Comparison of ENCODE assay signal across 12 cellular contexts in the genomic region with DNA sequence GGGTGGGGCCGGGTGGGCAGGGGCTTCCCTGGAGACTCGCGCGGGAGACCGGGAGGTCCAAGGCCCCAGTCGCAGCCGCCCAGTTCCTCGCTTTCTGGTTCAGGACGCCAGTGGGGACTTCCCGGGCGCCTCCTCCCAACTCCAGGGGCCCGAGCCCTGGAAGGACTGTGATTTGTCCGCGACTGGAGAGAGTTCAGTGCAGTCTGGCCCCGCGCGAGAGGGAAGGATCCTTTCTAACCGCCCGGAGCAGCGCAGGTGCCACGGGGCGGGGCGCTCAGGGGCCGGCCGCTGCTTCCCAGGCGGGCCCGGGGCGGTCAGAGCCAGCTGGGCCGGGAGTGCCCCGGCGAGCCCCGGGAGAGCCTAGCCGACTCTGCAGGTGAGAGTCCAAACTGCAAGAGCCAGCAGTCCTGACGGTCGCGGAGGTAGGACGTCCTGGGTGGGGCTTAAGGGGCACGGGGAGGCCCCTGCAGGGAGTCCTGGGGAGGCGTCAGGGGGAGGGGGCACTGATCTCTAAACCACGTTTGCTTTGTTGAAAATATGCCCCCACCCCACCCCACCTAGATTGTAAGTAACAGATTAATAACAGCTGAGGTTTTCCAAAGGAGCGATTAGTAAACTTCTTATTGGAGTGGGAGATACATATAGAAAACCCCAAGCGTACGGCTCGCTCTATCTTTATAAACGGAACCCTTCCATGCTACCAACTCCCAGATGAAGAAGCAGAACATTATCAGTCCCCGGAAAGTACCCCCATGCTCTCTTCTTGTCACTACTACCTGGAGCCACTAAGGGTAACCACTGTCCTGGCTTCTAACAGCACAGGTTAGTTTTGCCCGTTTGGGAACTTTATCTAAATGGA. TPM values are rescaled to one million over a fixed set of nuclear protein-coding genes. Genes with fewer than 3 reads are reported as not detected.
DNase-seq lines count a peak whose midpoint lies in the region; ATAC-seq, FAIRE-seq and TF ChIP-seq lines count a peak whose summit lies in the region.
"Had no signal": no experiment of that assay in that cellular context is flagged by ENCODE, and none has a peak within 500 bp of the region (broad histone marks: within the 10 kb centered on the region; RNA-seq: fewer than 3 reads in every experiment).

No MANE protein-coding gene starts in this region.

- peaks cover 80 to 91% of the 10 kb centered on the region in 2 donors for H3K27me3 Mint-ChIP-seq in stimulated activated naive B cell treated with anti-CD40 and anti-IgM and Interleukin-4, amounts not matched to agents 10 μg/mL and 1 μg/mL and 100 μg/mL, for 72 hours

- no peaks in the 10 kb centered on the region for H3K9me3 Mint-ChIP-seq in stimulated activated naive B cell treated with anti-CD40 and anti-IgM and Interleukin-4, amounts not matched to agents 10 μg/mL and 1 μg/mL and 100 μg/mL, for 72 hours

- H3K9me3 ChIP-seq in RWPE2 (ENCODE audit: severe bottlenecking) (no peaks in the 10 kb centered on the region), kidney (ENCODE audit: control insufficient read depth in 1 of 2, low read length in 2 of 2) (no peaks in the 10 kb centered on the region)
- H3K9me3 ChIP-seq: SJSA1, tibial artery had no signal

- ATAC-seq in RWPE2 (ENCODE audit: low read depth), result peak; percentile 86
- peak; percentile 29 to 62 for ATAC-seq in stimulated activated naive B cell treated with anti-CD40 and anti-IgM and Interleukin-4, amounts not matched to agents 10 μg/mL and 1 μg/mL and 100 μg/mL, for 72 hours (replicated peaks)
- ATAC-seq in HG02938 (IDR thresholded peaks at IDR 0.05; ENCODE audit: unreplicated experiment), result no peak

- peaks cover 12 to 42% of the 10 kb centered on the region in 2 donors for H3K4me1 Mint-ChIP-seq in stimulated activated naive B cell treated with anti-CD40 and anti-IgM and Interleukin-4, amounts not matched to agents 10 μg/mL and 1 μg/mL and 100 μg/mL, for 72 hours

- DNase-seq in NCI-H2171 treated with DMSO at 0.1 percent for 48 hours (lab: John Stamatoyannopoulos, UW) (peak; percentile 9), NCI-H2171 (lab: John Stamatoyannopoulos, UW) (no peak), RWPE2 (ENCODE audit: low spot score) (no peak), kidney (peak; percentile 76), cerebellum (ENCODE audit: low spot score) (no peak), superior temporal gyrus (ENCODE audit: extremely low spot score) (no peak)
- DNase-seq in stimulated activated naive B cell treated with anti-CD40 and anti-IgM and Interleukin-4, amounts not matched to agents 10 μg/mL and 1 μg/mL and 100 μg/mL, for 72 hours, result no peak
- DNase-seq: stimulated activated CD4-positive, alpha-beta T cell treated with anti-CD3 and anti-CD28 coated beads, Interleukin-2, amount 100 ng/mL, for 24 hours; tibial artery had no signal

- peaks cover 93% of the 10 kb centered on the region for H3K27me3 ChIP-seq in RWPE2 (ENCODE audit: insufficient read depth, poor library complexity, severe bottlenecking)

- no peak for FAIRE-seq in kidney (lab: Jason Lieb, UNC)
- FAIRE-seq: astrocyte had no signal

- H3K36me3 ChIP-seq in RWPE2 (ENCODE audit: low read depth), result no peaks in the 10 kb centered on the region
- H3K36me3 ChIP-seq in kidney (ENCODE audit: control insufficient read depth in 1 of 2, insufficient read depth in 2 of 2, low read length in 2 of 2), result no peaks in the 10 kb centered on the region
- H3K36me3 ChIP-seq: SJSA1, tibial artery had no signal

- H3K4me3 Mint-ChIP-seq in stimulated activated naive B cell treated with anti-CD40 and anti-IgM and Interleukin-4, amounts not matched to agents 10 μg/mL and 1 μg/mL and 100 μg/mL, for 72 hours, result peak overlapping the region; percentile 69 to 73

- no peak overlapping the region for H3K27ac ChIP-seq in RWPE2 (ENCODE audit: poor library complexity, severe bottlenecking)
- H3K27ac ChIP-seq in kidney (ENCODE audit: low read depth in 2 of 2, low read length in 2 of 2), result no peak overlapping the region
- H3K27ac ChIP-seq: SJSA1, tibial artery had no signal

- intact Hi-C loops in kidney (cut with DNase I), result no loop called here

- no peak overlapping the region for H3K9ac ChIP-seq in kidney (ENCODE audit: low read length in 2 of 2)

- no peak for TF ChIP-seq CTCF in RWPE2 (IDR thresholded peaks at IDR 0.05; ENCODE audit: poor library complexity, severe bottlenecking)
- TF ChIP-seq CTCF in kidney (IDR thresholded peaks at IDR 0.05; ENCODE audit: borderline replicate concordance, extremely low read depth, insufficient read depth), result no peak

- H3K4me1 ChIP-seq in RWPE2 (ENCODE audit: insufficient read depth, poor library complexity, severe bottlenecking), result no peaks in the 10 kb centered on the region
- H3K4me1 ChIP-seq in kidney (ENCODE audit: control insufficient read depth in 1 of 2, insufficient read depth in 1 of 2, low read depth in 1 of 2, low read length in 2 of 2), result peaks cover 0 to 5% of the 10 kb centered on the region in 2 donors
- H3K4me1 ChIP-seq: SJSA1 had no signal

- H3K27ac Mint-ChIP-seq in stimulated activated naive B cell treated with anti-CD40 and anti-IgM and Interleukin-4, amounts not matched to agents 10 μg/mL and 1 μg/mL and 100 μg/mL, for 72 hours, result no peak overlapping the region

- H3K36me3 Mint-ChIP-seq in stimulated activated naive B cell treated with anti-CD40 and anti-IgM and Interleukin-4, amounts not matched to agents 10 μg/mL and 1 μg/mL and 100 μg/mL, for 72 hours, result no peaks in the 10 kb centered on the region

- H3K4me3 ChIP-seq in RWPE2 (ENCODE audit: severe bottlenecking) (no peak overlapping the region), kidney (ENCODE audit: low read length in 2 of 2) (no peak overlapping the region)
- H3K4me3 ChIP-seq: SJSA1, tibial artery had no signal

RNA-seq across cellular contexts. Expression of gene NKX2-3, which starts 8.2 kb away (rescaled TPM):
- total RNA-seq in kidney (not detected), cerebellum (not detected)
- polyA plus RNA-seq in kidney (ENCODE audit: insufficient read depth, low read depth, low replicate concordance), result not detected
- total RNA-seq: astrocyte, SJSA1 had no signal

Comparison
In these comparisons a context has a peak if more than half of its experiments do, and no peak if none do; other contexts are left out.
1. DNase-seq: peak in NCI-H2171 treated with DMSO at 0.1 percent for 48 hours (single experiment) and kidney (single experiment); none in NCI-H2171 (single experiment), RWPE2 (single experiment), stimulated activated naive B cell treated with anti-CD40 and anti-IgM and Interleukin-4, amounts not matched to agents 10 μg/mL and 1 μg/mL and 100 μg/mL, for 72 hours (single experiment), cerebellum (single experiment) and superior temporal gyrus (single experiment).